ENCODE assay signal across 10 cellular contexts in the genomic region with DNA sequence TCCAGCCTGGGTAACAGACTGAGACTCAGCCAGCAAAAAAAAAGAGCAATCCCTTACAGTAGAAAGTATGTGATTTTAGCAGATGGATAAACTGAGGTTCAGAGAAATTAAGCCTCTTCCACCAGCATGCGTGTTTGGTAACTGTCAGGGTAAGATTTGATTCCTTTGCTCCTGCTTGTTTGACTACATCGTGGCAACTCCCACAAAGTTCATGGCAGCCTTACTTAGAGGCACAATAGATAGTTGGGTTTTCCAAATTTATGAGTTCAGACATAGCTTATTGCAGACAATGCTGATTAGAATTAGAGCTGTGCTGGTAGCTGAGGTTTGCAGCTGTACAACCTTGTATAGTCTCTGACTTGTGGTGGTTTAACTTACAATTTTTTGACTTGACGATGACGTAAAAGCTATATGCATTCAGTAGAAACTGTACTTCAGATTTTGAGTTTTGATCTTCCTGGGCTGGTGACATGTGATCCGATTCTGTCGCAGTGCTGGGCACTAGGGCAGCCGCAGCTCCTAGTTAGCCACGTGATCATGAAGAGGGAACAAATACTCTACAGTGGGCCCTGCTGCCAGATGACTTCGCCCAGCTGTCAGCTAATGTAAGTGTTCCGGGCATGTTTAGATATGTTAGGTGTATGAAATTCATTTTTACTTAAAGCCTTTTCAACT.
DNase-seq lines count a peak whose midpoint lies in the region; ATAC-seq and TF ChIP-seq lines count a peak whose summit lies in the region.
"Had no signal": no experiment of that assay in that cellular context is flagged by ENCODE, and none has a peak within 500 bp of the region (broad histone marks: within the 10 kb centered on the region; RNA-seq: fewer than 3 reads in every experiment).

No MANE protein-coding gene starts in this region.

- no peaks in the 10 kb centered on the region for H3K27me3 ChIP-seq in SK-N-SH (ENCODE audit: insufficient read depth)

- H3K36me3 ChIP-seq in SK-N-SH (replicated peaks in 1 of 2; ENCODE audit: control insufficient read depth in 1 of 2, insufficient read depth in 2 of 2, low read length in 1 of 2): no peaks in the 10 kb centered on the region

- peaks cover 35 to 48% of the 10 kb centered on the region in 2 experiments for H3K4me1 ChIP-seq in SK-N-SH (ENCODE audit: control insufficient read depth in 1 of 2, insufficient read depth in 2 of 2, low read depth in 1 of 2, low read length in 1 of 2)

- TF ChIP-seq RAD21 in SK-N-SH (IDR thresholded peaks at IDR 0.05; ENCODE audit: low read length): no peak

- H3K27ac ChIP-seq in SK-N-SH (ENCODE audit: low read depth in 2 of 2, low read length in 1 of 2): peak overlapping the region in 1 of 2 experiments; percentile 56; a peak in 2 of 4 replicates

- DNase-seq in Right ventricle myocardium inferior (ENCODE audit: missing footprints): peak; percentile 62
- no peak for DNase-seq in cardiac septum (ENCODE audit: low spot score)
- DNase-seq in chondrocyte (ENCODE audit: low spot score): no peak
- no peak for DNase-seq in natural killer cell
- no peak for DNase-seq in NOMO-1 treated with dmso at 0.1 percent for 144 hours (lab: John Stamatoyannopoulos, UW; ENCODE audit: unreplicated experiment)
- DNase-seq in stimulated activated naive CD4-positive, alpha-beta T cell treated with Interleukin-2 at 50 U/mL for 16 hours (lab: John Stamatoyannopoulos, UW): no peak
- DNase-seq in SK-N-SH: no peak
- DNase-seq: NCI-H1436 had no signal

- H2AFZ ChIP-seq in SK-N-SH (ENCODE audit: low read depth): no peak overlapping the region

- no peaks in the 10 kb centered on the region for H3K9me3 Mint-ChIP-seq in chondrocyte (ENCODE audit: low read depth)
- H3K9me3 Mint-ChIP-seq in natural killer cell: no peaks in the 10 kb centered on the region
- H3K9me3 Mint-ChIP-seq: dendritic cell treated with granulocyte-macrophage colony-stimulating factor and Interleukin-4, amounts not matched to agents 40 ng/mL and 50 ng/mL, for 4 days had no signal

- no peaks in the 10 kb centered on the region for H3K9me2 ChIP-seq in SK-N-SH

- H3K27ac Mint-ChIP-seq in chondrocyte (ENCODE audit: unreplicated experiment) (peak overlapping the region; percentile 23), natural killer cell (peak overlapping the region; percentile 95 to 98)

- H3K4me3 ChIP-seq in SK-N-SH (ENCODE audit: low read depth in 2 of 2, low read length in 1 of 2): no peak overlapping the region

- CTCF ChIA-PET in SK-N-SH (lab: Yijun Ruan, JAX): no interaction called here

- no peaks in the 10 kb centered on the region for H3K9me3 ChIP-seq in SK-N-SH

- WGBS in SK-N-SH (ENCODE audit: low lambda C conversion rate): 97% methylated on average over 10 of the region's 10 CpGs

- peaks cover 19% of the 10 kb centered on the region for H3F3A ChIP-seq in SK-N-SH (replicated peaks; ENCODE audit: insufficient read depth)

- no peak overlapping the region for H3K9ac ChIP-seq in SK-N-SH

- H3K36me3 Mint-ChIP-seq in chondrocyte (ENCODE audit: low read depth): peaks cover 3% of the 10 kb centered on the region
- H3K36me3 Mint-ChIP-seq in natural killer cell: no peaks in the 10 kb centered on the region

- H3K4me2 ChIP-seq in SK-N-SH: no peak overlapping the region

- intact Hi-C loops in Right ventricle myocardium inferior (cut with DNase I) (loop anchor here (5.0 kb wide), 1 partner anchor 43 kb away; no protein-coding TSS in a partner anchor), cardiac septum (cut with DNase I) (no loop called here), natural killer cell (cut with micrococcal nuclease) (no loop called here)

- H3K4me1 Mint-ChIP-seq in chondrocyte (ENCODE audit: low read depth) (peaks cover 89% of the 10 kb centered on the region), natural killer cell (peaks cover 78 to 82% of the 10 kb centered on the region in 2 donors)

- POLR2A ChIA-PET in SK-N-SH (lab: Yijun Ruan, JAX): no interaction called here

- ATAC-seq in Right ventricle myocardium inferior (peak; percentile 55), natural killer cell (peak in 1 of 3 donors; percentile 21), HG03521 (IDR thresholded peaks at IDR 0.05; ENCODE audit: unreplicated experiment) (no peak)

- H3K27me3 Mint-ChIP-seq in chondrocyte (ENCODE audit: low read depth): no peaks in the 10 kb centered on the region
- H3K27me3 Mint-ChIP-seq in natural killer cell (ENCODE audit: low read depth in 2 of 2): no peaks in the 10 kb centered on the region
- H3K27me3 Mint-ChIP-seq: dendritic cell treated with granulocyte-macrophage colony-stimulating factor and Interleukin-4, amounts not matched to agents 40 ng/mL and 50 ng/mL, for 4 days had no signal

- TF ChIP-seq CTCF in chondrocyte (IDR thresholded peaks at IDR 0.05): no peak
- no peak for TF ChIP-seq CTCF in natural killer cell (IDR thresholded peaks at IDR 0.05)
- TF ChIP-seq CTCF in SK-N-SH (IDR thresholded peaks at IDR 0.05): no peak

- H3K79me2 ChIP-seq in SK-N-SH (ENCODE audit: insufficient read depth): no peaks in the 10 kb centered on the region

- no peak for TF ChIP-seq EP300 in SK-N-SH (IDR thresholded peaks at IDR 0.05; ENCODE audit: borderline replicate concordance in 1 of 2, low read depth in 1 of 2, low read length in 1 of 2)

- H3K4me3 Mint-ChIP-seq in chondrocyte (ENCODE audit: unreplicated experiment) (no peak overlapping the region), natural killer cell (peak overlapping the region; percentile 85)
- H3K4me3 Mint-ChIP-seq: dendritic cell treated with granulocyte-macrophage colony-stimulating factor and Interleukin-4, amounts not matched to agents 40 ng/mL and 50 ng/mL, for 4 days had no signal

- no peaks in the 10 kb centered on the region for H4K20me1 ChIP-seq in SK-N-SH (ENCODE audit: insufficient read depth)

TF ChIP-seq in SK-N-SH, 30 proteins besides CTCF, POLR2A, EP300 and RAD21 (continues in another document):
- TF ChIP-seq MXI1 (IDR thresholded peaks at IDR 0.05; ENCODE audit: low read depth, low read length): no peak
- no peak for TF ChIP-seq TEAD4 (IDR thresholded peaks at IDR 0.05; ENCODE audit: borderline replicate concordance, insufficient read depth)
- TF ChIP-seq TAF1 (IDR thresholded peaks at IDR 0.05; ENCODE audit: borderline replicate concordance, low read depth, low read length): no peak
- no peak for TF ChIP-seq RXRA (IDR thresholded peaks at IDR 0.05; ENCODE audit: borderline replicate concordance, low read depth)
- TF ChIP-seq TCF12 (IDR thresholded peaks at IDR 0.05): no peak
- no peak for TF ChIP-seq GABPA (IDR thresholded peaks at IDR 0.05; ENCODE audit: low read depth)
- TF ChIP-seq, protein P1, sequence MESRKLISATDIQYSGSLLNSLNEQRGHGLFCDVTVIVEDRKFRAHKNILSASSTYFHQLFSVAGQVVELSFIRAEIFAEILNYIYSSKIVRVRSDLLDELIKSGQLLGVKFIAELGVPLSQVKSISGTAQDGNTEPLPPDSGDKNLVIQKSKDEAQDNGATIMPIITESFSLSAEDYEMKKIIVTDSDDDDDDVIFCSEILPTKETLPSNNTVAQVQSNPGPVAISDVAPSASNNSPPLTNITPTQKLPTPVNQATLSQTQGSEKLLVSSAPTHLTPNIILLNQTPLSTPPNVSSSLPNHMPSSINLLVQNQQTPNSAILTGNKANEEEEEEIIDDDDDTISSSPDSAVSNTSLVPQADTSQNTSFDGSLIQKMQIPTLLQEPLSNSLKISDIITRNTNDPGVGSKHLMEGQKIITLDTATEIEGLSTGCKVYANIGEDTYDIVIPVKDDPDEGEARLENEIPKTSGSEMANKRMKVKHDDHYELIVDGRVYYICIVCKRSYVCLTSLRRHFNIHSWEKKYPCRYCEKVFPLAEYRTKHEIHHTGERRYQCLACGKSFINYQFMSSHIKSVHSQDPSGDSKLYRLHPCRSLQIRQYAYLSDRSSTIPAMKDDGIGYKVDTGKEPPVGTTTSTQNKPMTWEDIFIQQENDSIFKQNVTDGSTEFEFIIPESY (IDR thresholded peaks at IDR 0.05; ENCODE audit: borderline replicate concordance, low read depth): no peak
- TF ChIP-seq FOXJ3 (CRISPR knock-in tag; IDR thresholded peaks at IDR 0.05): no peak
- TF ChIP-seq YY1 (IDR thresholded peaks at IDR 0.05; ENCODE audit: low read depth): no peak
- TF ChIP-seq, protein P2, sequence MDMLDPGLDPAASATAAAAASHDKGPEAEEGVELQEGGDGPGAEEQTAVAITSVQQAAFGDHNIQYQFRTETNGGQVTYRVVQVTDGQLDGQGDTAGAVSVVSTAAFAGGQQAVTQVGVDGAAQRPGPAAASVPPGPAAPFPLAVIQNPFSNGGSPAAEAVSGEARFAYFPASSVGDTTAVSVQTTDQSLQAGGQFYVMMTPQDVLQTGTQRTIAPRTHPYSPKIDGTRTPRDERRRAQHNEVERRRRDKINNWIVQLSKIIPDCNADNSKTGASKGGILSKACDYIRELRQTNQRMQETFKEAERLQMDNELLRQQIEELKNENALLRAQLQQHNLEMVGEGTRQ (IDR thresholded peaks at IDR 0.05; ENCODE audit: borderline replicate concordance, low read depth, low read length): no peak
- TF ChIP-seq, protein P3, sequence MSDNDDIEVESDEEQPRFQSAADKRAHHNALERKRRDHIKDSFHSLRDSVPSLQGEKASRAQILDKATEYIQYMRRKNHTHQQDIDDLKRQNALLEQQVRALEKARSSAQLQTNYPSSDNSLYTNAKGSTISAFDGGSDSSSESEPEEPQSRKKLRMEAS (IDR thresholded peaks at IDR 0.05; ENCODE audit: low read depth): no peak
- TF ChIP-seq NRF1 (IDR thresholded peaks at IDR 0.05; ENCODE audit: low read depth, low read length): no peak
- TF ChIP-seq GATA2 (CRISPR knock-in tag; IDR thresholded peaks at IDR 0.05): no peak
